In the genomic region with DNA sequence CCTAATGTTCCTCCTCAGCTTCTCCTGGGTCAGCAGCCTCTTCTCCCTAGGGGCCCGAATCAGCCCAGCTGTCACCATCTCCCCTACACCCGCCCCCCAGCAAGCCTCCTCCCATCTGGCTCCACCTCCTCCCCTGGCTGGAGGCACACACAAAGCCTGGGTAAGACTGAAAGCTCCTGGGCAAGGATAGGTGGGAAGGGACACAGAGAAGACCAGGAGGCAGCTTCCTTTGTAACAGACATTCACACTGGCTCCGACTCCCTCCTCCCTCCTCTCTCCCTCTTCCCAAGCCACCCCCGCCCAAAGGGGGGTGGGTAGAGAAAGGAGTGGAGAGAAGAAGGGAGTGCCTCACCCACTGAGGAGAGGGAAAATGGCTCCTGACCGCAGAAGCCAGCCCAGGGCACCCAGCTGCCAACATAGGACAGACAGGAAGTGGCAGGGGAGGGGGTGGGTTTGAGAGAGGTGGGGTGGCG, we compare ENCODE assay signal across 1 cellular context.
TF ChIP-seq lines count a peak whose summit lies in the region.

No MANE protein-coding gene starts in this region.

TF ChIP-seq in A549, 52 proteins besides CTCF, POLR2A, EP300 and RAD21 (continued from another document):
- TF ChIP-seq, protein P1, sequence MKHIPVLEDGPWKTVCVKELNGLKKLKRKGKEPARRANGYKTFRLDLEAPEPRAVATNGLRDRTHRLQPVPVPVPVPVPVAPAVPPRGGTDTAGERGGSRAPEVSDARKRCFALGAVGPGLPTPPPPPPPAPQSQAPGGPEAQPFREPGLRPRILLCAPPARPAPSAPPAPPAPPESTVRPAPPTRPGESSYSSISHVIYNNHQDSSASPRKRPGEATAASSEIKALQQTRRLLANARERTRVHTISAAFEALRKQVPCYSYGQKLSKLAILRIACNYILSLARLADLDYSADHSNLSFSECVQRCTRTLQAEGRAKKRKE (CRISPR knock-in tag; IDR thresholded peaks at IDR 0.05; ENCODE audit: low read depth): no peak
- no peak for TF ChIP-seq BHLHE40 (IDR thresholded peaks at IDR 0.05; ENCODE audit: low read depth, low read length)
- no peak for TF ChIP-seq CBX8 (IDR thresholded peaks at IDR 0.05)
